ENCODE assay signal across 8 cellular contexts in the genomic region with DNA sequence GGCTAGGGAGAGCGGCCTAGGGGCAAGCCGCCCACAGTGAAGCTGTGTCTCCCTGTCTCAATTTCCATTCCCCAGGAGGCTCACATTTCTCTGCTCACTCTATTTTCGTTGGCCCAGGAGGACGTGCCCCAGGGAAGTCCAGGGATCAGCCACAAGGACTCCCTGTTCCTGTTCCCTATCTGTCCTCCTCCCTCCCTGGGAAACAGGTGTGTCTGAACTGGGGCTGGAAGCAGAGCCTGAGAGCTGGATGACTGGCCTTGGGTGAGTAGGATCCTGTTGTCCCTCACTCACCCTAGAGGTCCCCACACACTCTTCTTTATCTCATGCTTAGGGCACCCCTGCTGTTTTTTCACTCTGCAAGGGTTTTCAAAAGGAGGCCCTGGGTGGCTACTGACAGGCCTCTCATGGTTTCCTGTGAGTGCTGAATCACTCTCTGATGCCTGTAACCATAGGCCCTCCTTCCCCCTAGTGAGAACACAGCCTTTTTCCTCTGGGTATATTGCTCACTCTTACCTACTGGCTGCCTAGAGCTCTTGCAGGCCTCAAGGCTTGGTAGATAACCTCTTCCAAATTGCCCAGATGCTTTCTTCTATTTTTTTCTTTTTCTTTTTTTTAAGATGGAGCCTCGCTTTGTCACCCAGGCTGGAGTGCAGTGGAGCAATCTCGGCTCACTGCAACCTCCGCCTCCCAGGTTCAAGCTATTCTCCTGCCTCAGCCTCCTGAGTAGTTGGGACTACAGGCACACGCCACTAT. TPM values are rescaled to one million over a fixed set of nuclear protein-coding genes. Genes with fewer than 3 reads are reported as not detected.
DNase-seq lines count a peak whose midpoint lies in the region; ATAC-seq lines count a peak whose summit lies in the region.

No MANE protein-coding gene starts in this region.

- intact Hi-C loops in left colon (cut with DNase I, micrococcal nuclease): no loop called here

- peak; percentile 70 to 73 for ATAC-seq in activated T-cell treated with anti-CD3 and anti-CD28 coated beads, Interleukin-2, amount 50 U/mL, for 4 hours
- ATAC-seq in GM21717 (IDR thresholded peaks at IDR 0.05; ENCODE audit: unreplicated experiment) (no peak), GM19351 (IDR thresholded peaks at IDR 0.05; ENCODE audit: unreplicated experiment) (no peak), left colon (no peak)

- peak overlapping the region; percentile 71 for H3K27ac ChIP-seq in KOPT-K1 (ENCODE audit: low read depth, low read length, poor library complexity, severe bottlenecking)
- no peak overlapping the region for H3K27ac ChIP-seq in iPS-18a (ENCODE audit: low read length)

- no peaks in the 10 kb centered on the region for H3K9me3 Mint-ChIP-seq in activated T-cell treated with anti-CD3 and anti-CD28 coated beads, Interleukin-2, amount 50 U/mL, for 4 hours

- peaks cover 18% of the 10 kb centered on the region for H3K4me1 ChIP-seq in iPS-18a (ENCODE audit: control insufficient read depth, low read depth, low read length)

- no peaks in the 10 kb centered on the region for H3K27me3 Mint-ChIP-seq in activated T-cell treated with anti-CD3 and anti-CD28 coated beads, Interleukin-2, amount 50 U/mL, for 4 hours (ENCODE audit: low read depth)

- no peaks in the 10 kb centered on the region for H3K9me3 ChIP-seq in KOPT-K1 (ENCODE audit: insufficient read depth, low read length, poor library complexity, severe bottlenecking)
- H3K9me3 ChIP-seq in iPS-18a (ENCODE audit: control insufficient read depth, low read depth, low read length): no peaks in the 10 kb centered on the region

- H3K4me3 Mint-ChIP-seq in activated T-cell treated with anti-CD3 and anti-CD28 coated beads, Interleukin-2, amount 50 U/mL, for 4 hours: peak overlapping the region; percentile 56

- H3K36me3 Mint-ChIP-seq in activated T-cell treated with anti-CD3 and anti-CD28 coated beads, Interleukin-2, amount 50 U/mL, for 4 hours (ENCODE audit: insufficient read depth): peaks cover 8% of the 10 kb centered on the region

- DNase-seq in A172 (ENCODE audit: low spot score) (peak; percentile 53), left colon (no peak), ureter (ENCODE audit: low spot score) (no peak)
- no peak for DNase-seq in activated T-cell treated with anti-CD3 and anti-CD28 coated beads, Interleukin-2, amount 50 U/mL, for 4 hours

- H3K4me1 Mint-ChIP-seq in activated T-cell treated with anti-CD3 and anti-CD28 coated beads, Interleukin-2, amount 50 U/mL, for 4 hours (ENCODE audit: low read depth): peaks cover 53% of the 10 kb centered on the region

- H3K36me3 ChIP-seq in KOPT-K1 (ENCODE audit: insufficient read depth, low read length) (peaks cover 4% of the 10 kb centered on the region), iPS-18a (ENCODE audit: control insufficient read depth, low read depth, low read length) (no peaks in the 10 kb centered on the region)

- H3K4me3 ChIP-seq in iPS-18a (ENCODE audit: low read length): no peak overlapping the region

- H3K9ac ChIP-seq in iPS-18a (ENCODE audit: low read length): peak overlapping the region; percentile 19

- peaks cover 6% of the 10 kb centered on the region for H3K27me3 ChIP-seq in iPS-18a (ENCODE audit: control insufficient read depth, insufficient read depth, low read length)

RNA-seq across cellular contexts. Expression of gene UTP11, which starts 3.3 kb away (rescaled TPM):
- total RNA-seq in A172 (2014; rRNA removed; shearing (Covaris generic)): 69.8 and 102 TPM in 2 replicates
- 100 to 1,000 TPM; 103 to 105 (median 104) TPM for total RNA-seq in activated T-cell treated with anti-CD3 and anti-CD28 coated beads, Interleukin-2, amount 50 U/mL, for 4 hours
- total RNA-seq in left colon (10 to 100 TPM; 16.4 to 17.3 TPM), ureter (34.2 TPM)

RNA-seq across cellular contexts. Expression of gene FHL3, which starts 4.0 kb away (rescaled TPM):
- total RNA-seq in A172 (2014; rRNA removed; shearing (Covaris generic)): 14.8 and 23.1 TPM in 2 replicates
- 10 to 100 TPM; 15.9 to 33.8 (median 26.9) TPM for total RNA-seq in activated T-cell treated with anti-CD3 and anti-CD28 coated beads, Interleukin-2, amount 50 U/mL, for 4 hours
- total RNA-seq in left colon (1 to 10 TPM; 2.5 to 6.8 TPM), ureter (18.2 TPM)

RNA-seq across cellular contexts. Expression of gene SF3A3, which starts 19.4 kb away (rescaled TPM):
- total RNA-seq in A172 (2014; rRNA removed; shearing (Covaris generic)): 77.4 and 117 TPM in 2 replicates
- 100 to 1,000 TPM; 130 to 133 (median 130) TPM for total RNA-seq in activated T-cell treated with anti-CD3 and anti-CD28 coated beads, Interleukin-2, amount 50 U/mL, for 4 hours
- 10 to 100 TPM; 27.5 to 34.8 TPM for total RNA-seq in left colon
- 44.0 TPM for total RNA-seq in ureter

RNA-seq across cellular contexts. Expression of gene POU3F1, which starts 37.3 kb away (rescaled TPM):
- 0.41 TPM in 1 of 2 replicates, not detected in the other for total RNA-seq in A172 (2014; rRNA removed; shearing (Covaris generic))
- total RNA-seq in activated T-cell treated with anti-CD3 and anti-CD28 coated beads, Interleukin-2, amount 50 U/mL, for 4 hours: 1 to 10 TPM in 2 of 3 donors, under 1 TPM in 1; 0.91 to 1.3 (median 1.0) TPM
- not detected for total RNA-seq in left colon
- total RNA-seq in ureter: 2.8 TPM

Comparison
In these comparisons a context has a peak if more than half of its experiments do, and no peak if none do; other contexts are left out.
1. ATAC-seq: peak in activated T-cell treated with anti-CD3 and anti-CD28 coated beads, Interleukin-2, amount 50 U/mL, for 4 hours (2 of 2); none in GM21717 (single experiment), GM19351 (single experiment) and left colon (single experiment).